Comparison of ENCODE assay signal across 20 cellular contexts in genomic region chr11:45024846-45025623, GRCh38.
A peak's percentile ranks its signal among the peaks of the same experiment; 100 is the strongest.
DNase-seq lines count a peak whose midpoint lies in the region; ATAC-seq, FAIRE-seq and TF ChIP-seq lines count a peak whose summit lies in the region.
"Had no signal": no experiment of that assay in that cellular context is flagged by ENCODE, and none has a peak within 500 bp of the region (broad histone marks: within the 10 kb centered on the region; RNA-seq: fewer than 3 reads in every experiment).

No MANE protein-coding gene starts in this region.

- WGBS in heart right ventricle, 2 donors, result 92 to 95% methylated on average over 4 of the region's 4 CpGs

- H3K9ac ChIP-seq in Loucy (ENCODE audit: low read depth, low read length, poor library complexity, severe bottlenecking) (no peak overlapping the region), endothelial cell of umbilical vein (replicated peaks; ENCODE audit: extremely low read depth, insufficient read depth, low read length) (peak overlapping the region; percentile 34)
- H3K9ac ChIP-seq: SK-N-SH had no signal

- H3K9me3 Mint-ChIP-seq in stimulated activated naive B cell treated with anti-CD40 and anti-IgM and Interleukin-4, amounts not matched to agents 10 μg/mL and 1 μg/mL and 100 μg/mL, for 72 hours, result peaks cover 0 to under 1% of the 10 kb centered on the region in 2 donors
- H3K9me3 Mint-ChIP-seq: T-helper 1 cell treated with Interleukin-12 subunit alpha and Interleukin-12 subunit beta and Interleukin-4 antibody, amounts not matched to agents 30 μg/mL and 1 μg/mL, for 36 hours had no signal

- BruUV-seq in endothelial cell of umbilical vein (replicated peaks; lab: Mats Ljungman, UMichigan), result no TSS peak

- DNase-seq in heart right ventricle (no peak), cardiac septum (ENCODE audit: low spot score) (no peak), endothelial cell of umbilical vein (ENCODE audit: low read depth, low spot score) (no peak), frontal cortex (ENCODE audit: low spot score in 2 of 2) (no peak), hippocampal formation (lab: John Stamatoyannopoulos, UW) (no peak)
- DNase-seq in stimulated activated naive B cell treated with anti-CD40 and anti-IgM and Interleukin-4, amounts not matched to agents 10 μg/mL and 1 μg/mL and 100 μg/mL, for 72 hours, result no peak
- DNase-seq: activated T-cell treated with anti-CD3 and anti-CD28 coated beads, Interleukin-2, amount 50 U/mL, for 48 hours; amniotic stem cell; Caco-2; effector CD4-positive, alpha-beta T cell; GDM1; HCEC 1CT; OCI-M1; transverse colon had no signal

- H3K4me3 Mint-ChIP-seq in stimulated activated naive B cell treated with anti-CD40 and anti-IgM and Interleukin-4, amounts not matched to agents 10 μg/mL and 1 μg/mL and 100 μg/mL, for 72 hours, result no peak overlapping the region
- H3K4me3 Mint-ChIP-seq: T-helper 1 cell treated with Interleukin-12 subunit alpha and Interleukin-12 subunit beta and Interleukin-4 antibody, amounts not matched to agents 30 μg/mL and 1 μg/mL, for 36 hours had no signal

- H4K20me1 ChIP-seq in Loucy (ENCODE audit: insufficient read depth, low read length, poor library complexity, severe bottlenecking) (no peaks in the 10 kb centered on the region), endothelial cell of umbilical vein (replicated peaks; ENCODE audit: control insufficient read depth, extremely low read depth, insufficient read depth, low read length) (no peaks in the 10 kb centered on the region)

- peaks cover 2% of the 10 kb centered on the region in 2 donors for H3K27me3 Mint-ChIP-seq in stimulated activated naive B cell treated with anti-CD40 and anti-IgM and Interleukin-4, amounts not matched to agents 10 μg/mL and 1 μg/mL and 100 μg/mL, for 72 hours

- ATAC-seq in heart right ventricle, result no peak
- no peak for ATAC-seq in stimulated activated naive B cell treated with anti-CD40 and anti-IgM and Interleukin-4, amounts not matched to agents 10 μg/mL and 1 μg/mL and 100 μg/mL, for 72 hours (replicated peaks)
- ATAC-seq in HG02798 (IDR thresholded peaks at IDR 0.05; ENCODE audit: poor library complexity, unreplicated experiment), result no peak

- CTCF ChIA-PET in endothelial cell of umbilical vein (lab: Charles Lee), result interaction anchor here (1.3 to 5.3 kb wide), 7 partner anchors 70 to 98 kb away, joined by 3 to 20 read pairs (median 11); partner anchors contain the start of gene TP53I11

- H3F3A ChIP-seq in Loucy (ENCODE audit: low read depth), result no peaks in the 10 kb centered on the region

- FAIRE-seq in endothelial cell of umbilical vein (lab: Jason Lieb, UNC) (no peak), frontal cortex (lab: Jason Lieb, UNC) (no peak)
- FAIRE-seq: TTC549 had no signal

- POLR2A ChIA-PET in endothelial cell of umbilical vein (lab: Charles Lee), result interaction anchor here (1.4 kb wide), 3 partner anchors 46 to 79 kb away, joined by 3 to 9 read pairs (median 4); no protein-coding TSS in a partner anchor

- H3K4me3 ChIP-seq in heart right ventricle, result no peak overlapping the region
- no peak overlapping the region for H3K4me3 ChIP-seq in Loucy (ENCODE audit: low read length, poor library complexity, severe bottlenecking)
- H3K4me3 ChIP-seq in endothelial cell of umbilical vein (replicated peaks in 1 of 3; ENCODE audit: insufficient read depth in 1 of 3, low read depth in 1 of 3, low read length in 3 of 3), result no peak overlapping the region
- H3K4me3 ChIP-seq: transverse colon had no signal

- intact Hi-C loops in heart right ventricle (cut with DNase I), result loop anchor here in 6 of 10 donors (5.0 to 10.0 kb wide), 4 partner anchors 52 to 78 kb away; partner anchors contain the start of gene TP53I11 (in 4 of the 6)
- intact Hi-C loops in cardiac septum (cut with DNase I), result loop anchor here (5.0 kb wide), 2 partner anchors 62 to 78 kb away; no protein-coding TSS in a partner anchor
- intact Hi-C loops in endothelial cell of umbilical vein (cut with micrococcal nuclease), result no loop called here

- TF ChIP-seq CTCF in heart right ventricle (IDR thresholded peaks at IDR 0.05) (no peak), Loucy (conservative IDR thresholded peaks at IDR 0.05; ENCODE audit: low read length) (no peak), endothelial cell of umbilical vein (IDR thresholded peaks at IDR 0.05; ENCODE audit: extremely low read depth in 1 of 2, insufficient read depth in 1 of 2, low read depth in 1 of 2, low read length in 2 of 2) (no peak)

- peaks cover 0 to 2% of the 10 kb centered on the region in 2 donors for H3K36me3 Mint-ChIP-seq in stimulated activated naive B cell treated with anti-CD40 and anti-IgM and Interleukin-4, amounts not matched to agents 10 μg/mL and 1 μg/mL and 100 μg/mL, for 72 hours

- H3K27me3 ChIP-seq in heart right ventricle, result no peaks in the 10 kb centered on the region
- H3K27me3 ChIP-seq in Loucy (ENCODE audit: insufficient read depth, low read length, poor library complexity, severe bottlenecking), result no peaks in the 10 kb centered on the region
- peaks cover 5 to 18% of the 10 kb centered on the region in 2 experiments for H3K27me3 ChIP-seq in endothelial cell of umbilical vein (ENCODE audit: control insufficient read depth in 2 of 2, insufficient read depth in 2 of 2, low read length in 2 of 2)
- H3K27me3 ChIP-seq: BE2C, transverse colon had no signal

- H3K9me1 ChIP-seq in endothelial cell of umbilical vein (replicated peaks; ENCODE audit: control insufficient read depth, extremely low read depth, insufficient read depth, low read length), result no peaks in the 10 kb centered on the region

- no peak for TF ChIP-seq POLR2A in endothelial cell of umbilical vein (IDR thresholded peaks at IDR 0.05; ENCODE audit: low read depth, low read length)

- no peak overlapping the region for H2AFZ ChIP-seq in Loucy (ENCODE audit: low read length)
- H2AFZ ChIP-seq in endothelial cell of umbilical vein (ENCODE audit: low read depth, low read length), result no peak overlapping the region

- dilution Hi-C loops in endothelial cell of umbilical vein (cut with MboI; ENCODE audit: extremely low pct_ligation_motif_present, low sequenced_read_pairs), result no loop called here

- H3K9me2 ChIP-seq in Loucy (replicated peaks; ENCODE audit: low read depth, low read length), result no peaks in the 10 kb centered on the region
- H3K9me2 ChIP-seq: SK-N-SH had no signal

- H3K36me3 ChIP-seq in heart right ventricle (no peaks in the 10 kb centered on the region), Loucy (ENCODE audit: insufficient read depth, low read length) (no peaks in the 10 kb centered on the region), endothelial cell of umbilical vein (ENCODE audit: control insufficient read depth in 2 of 2, extremely low read depth in 1 of 2, insufficient read depth in 2 of 2, low read length in 2 of 2) (no peaks in the 10 kb centered on the region)
- H3K36me3 ChIP-seq: BE2C, transverse colon had no signal

- H3K9me3 ChIP-seq in heart right ventricle (no peaks in the 10 kb centered on the region), Loucy (ENCODE audit: insufficient read depth, low read depth, low read length) (no peaks in the 10 kb centered on the region), endothelial cell of umbilical vein (replicated peaks; ENCODE audit: control insufficient read depth, insufficient read depth, low read length) (no peaks in the 10 kb centered on the region)
- H3K9me3 ChIP-seq: BE2C, Caco-2, SK-N-SH, transverse colon had no signal

- H3K4me1 ChIP-seq in heart right ventricle (peaks cover 10 to 87% (median 56%) of the 10 kb centered on the region in 9 donors), Loucy (ENCODE audit: insufficient read depth, low read length, poor library complexity, severe bottlenecking) (peaks cover 34% of the 10 kb centered on the region), endothelial cell of umbilical vein (ENCODE audit: control insufficient read depth, extremely low read depth, insufficient read depth, low read length) (peaks cover 14% of the 10 kb centered on the region)
- H3K4me1 ChIP-seq: Caco-2 had no signal

- H3K4me1 Mint-ChIP-seq in stimulated activated naive B cell treated with anti-CD40 and anti-IgM and Interleukin-4, amounts not matched to agents 10 μg/mL and 1 μg/mL and 100 μg/mL, for 72 hours, result peaks cover 54 to 81% of the 10 kb centered on the region in 2 donors

- H3K27ac ChIP-seq in heart right ventricle (peak overlapping the region in 8 of 10 donors; percentile 37 to 84 (median 78)), endothelial cell of umbilical vein (ENCODE audit: insufficient read depth, low read depth, low read length) (peak overlapping the region; percentile 67)
- H3K27ac ChIP-seq: transverse colon had no signal

- H3K27ac Mint-ChIP-seq in stimulated activated naive B cell treated with anti-CD40 and anti-IgM and Interleukin-4, amounts not matched to agents 10 μg/mL and 1 μg/mL and 100 μg/mL, for 72 hours, result peak overlapping the region; percentile 97

- H3K4me2 ChIP-seq in Loucy (ENCODE audit: low read depth, low read length, poor library complexity, severe bottlenecking), result peak overlapping the region; percentile 40
- no peak overlapping the region for H3K4me2 ChIP-seq in endothelial cell of umbilical vein (ENCODE audit: insufficient read depth, low read length)
- H3K4me2 ChIP-seq: SK-N-SH had no signal

- no peaks in the 10 kb centered on the region for H3K79me2 ChIP-seq in Loucy (ENCODE audit: insufficient read depth, low read length)
- no peaks in the 10 kb centered on the region for H3K79me2 ChIP-seq in endothelial cell of umbilical vein (ENCODE audit: control insufficient read depth, insufficient read depth, low read length)

TF ChIP-seq in endothelial cell of umbilical vein, 7 proteins besides CTCF, POLR2A, EP300 and RAD21:
- TF ChIP-seq GATA2 (IDR thresholded peaks at IDR 0.05; ENCODE audit: insufficient read depth, insufficient read length, low read depth, low read length) (no peak), POLR2AphosphoS5 (IDR thresholded peaks at IDR 0.05; ENCODE audit: insufficient read depth, low read depth, low read length) (no peak), FOS (IDR thresholded peaks at IDR 0.05; ENCODE audit: borderline replicate concordance, insufficient read depth, low read length) (no peak), MYC (IDR thresholded peaks at IDR 0.05; ENCODE audit: low read depth, low read length) (no peak), JUN (IDR thresholded peaks at IDR 0.05; ENCODE audit: borderline replicate concordance, insufficient read depth, insufficient read length, low read depth) (no peak)
TF ChIP-seq in endothelial cell of umbilical vein: peak in this region for 0.
